In genomic region chr9:137162505-137163100, GRCh38 we compare ENCODE assay signal across 11 cellular contexts. TPM values are rescaled to one million over a fixed set of nuclear protein-coding genes. Genes with fewer than 3 reads are reported as not detected.
DNase-seq lines count a peak whose midpoint lies in the region; ATAC-seq and TF ChIP-seq lines count a peak whose summit lies in the region.
"Had no signal": no experiment of that assay in that cellular context is flagged by ENCODE, and none has a peak within 500 bp of the region (broad histone marks: within the 10 kb centered on the region; RNA-seq: fewer than 3 reads in every experiment).

No MANE protein-coding gene starts in this region.

- no peak overlapping the region for H3K9ac ChIP-seq in mammary epithelial cell (ENCODE audit: insufficient read depth, low read length)
- H3K9ac ChIP-seq: BLaER1 had no signal

- H3K79me2 ChIP-seq in mammary epithelial cell (ENCODE audit: insufficient read depth, low read length), result no peaks in the 10 kb centered on the region

- H3K27me3 ChIP-seq in mammary epithelial cell (ENCODE audit: insufficient read depth, low read length), result peaks cover 44% of the 10 kb centered on the region
- H3K27me3 ChIP-seq in tibial artery, result peaks cover 9 to 100% of the 10 kb centered on the region in 2 donors
- H3K27me3 ChIP-seq in HAP-1 (ENCODE audit: low read depth), result peaks cover 58% of the 10 kb centered on the region

- peak; percentile 52 for DNase-seq in NCI-H82 (lab: John Stamatoyannopoulos, UW)
- no peak for DNase-seq in NCI-H82 treated with DMSO at 0.1 percent for 48 hours (lab: John Stamatoyannopoulos, UW; ENCODE audit: unreplicated experiment)
- no peak for DNase-seq in mammary epithelial cell
- DNase-seq in left colon, result peak; percentile 53 to 73
- no peak for DNase-seq in tibial artery
- DNase-seq in HAP-1 (ENCODE audit: low spot score in 2 of 2), result no peak
- no peak for DNase-seq in cerebellar cortex (ENCODE audit: low spot score)
- DNase-seq: NCI-H1048 had no signal

- in situ Hi-C loops in mammary epithelial cell (cut with MboI; ENCODE audit: low sequenced_read_pairs in 2 of 2) (no loop called here), HAP-1 (cut with MboI; ENCODE audit: low sequenced_read_pairs) (no loop called here)

- dilution Hi-C loops in mammary epithelial cell (cut with HindIII; ENCODE audit: low sequenced_read_pairs), result no loop called here

- H3K36me3 ChIP-seq in mammary epithelial cell (ENCODE audit: insufficient read depth, low read length) (no peaks in the 10 kb centered on the region), tibial artery (no peaks in the 10 kb centered on the region), HAP-1 (replicated peaks) (no peaks in the 10 kb centered on the region)
- H3K36me3 ChIP-seq: neutrophil had no signal

- H3K4me1 ChIP-seq in mammary epithelial cell (ENCODE audit: insufficient read depth, low read length) (peaks cover 4% of the 10 kb centered on the region), tibial artery (peaks cover 0 to 43% (median 24%) of the 10 kb centered on the region in 4 donors), HAP-1 (no peaks in the 10 kb centered on the region)

- H4K20me1 ChIP-seq in mammary epithelial cell (ENCODE audit: insufficient read depth, low read length), result peaks cover 3% of the 10 kb centered on the region

- intact Hi-C loops in mammary epithelial cell (cut with micrococcal nuclease) (no loop called here), left colon (cut with DNase I, micrococcal nuclease) (no loop called here), tibial artery (cut with DNase I; ENCODE audit: low total_unique reads) (no loop called here)

- H3K9me3 ChIP-seq in mammary epithelial cell (replicated peaks; ENCODE audit: insufficient read depth, low read length) (no peaks in the 10 kb centered on the region), tibial artery (no peaks in the 10 kb centered on the region), HAP-1 (no peaks in the 10 kb centered on the region)
- H3K9me3 ChIP-seq: BLaER1, neutrophil had no signal

- H3K4me2 ChIP-seq in mammary epithelial cell (ENCODE audit: insufficient read depth, low read depth, low read length), result peak overlapping the region; percentile 64
- H3K4me2 ChIP-seq: BLaER1 had no signal

- BruUV-seq in mammary epithelial cell (replicated peaks; lab: Mats Ljungman, UMichigan), result no TSS peak

- H3K27ac ChIP-seq in mammary epithelial cell (ENCODE audit: insufficient read depth, low read depth, low read length), result no peak overlapping the region
- no peak overlapping the region for H3K27ac ChIP-seq in tibial artery
- H3K27ac ChIP-seq: BLaER1, neutrophil had no signal

- H2AFZ ChIP-seq in mammary epithelial cell (ENCODE audit: low read depth, low read length), result no peak overlapping the region

- H3K4me3 ChIP-seq in mammary epithelial cell (replicated peaks in 1 of 3; ENCODE audit: insufficient read depth in 1 of 3, low read depth in 2 of 3, low read length in 3 of 3), result no peak overlapping the region
- peak overlapping the region; percentile 4 to 39 for H3K4me3 ChIP-seq in tibial artery
- H3K4me3 ChIP-seq in HAP-1, result no peak overlapping the region
- H3K4me3 ChIP-seq: BLaER1 had no signal

- ATAC-seq in left colon, result peak; percentile 71
- no peak for ATAC-seq in HG02763 (IDR thresholded peaks at IDR 0.05; ENCODE audit: unreplicated experiment)

- WGBS in mammary epithelial cell (ENCODE audit: low coverage, missing lambda C conversion rate), result 4% methylated on average over 5 of the region's 52 CpGs

- CTCF ChIA-PET in mammary epithelial cell (lab: Charles Lee; ENCODE audit: low non-redundant PET), result interaction anchor here (0.6 kb wide), 1 partner anchor 372 kb away, joined by 6 read pairs; no protein-coding TSS in a partner anchor

- TF ChIP-seq CTCF in mammary epithelial cell (conservative IDR thresholded peaks at IDR 0.05 in 1 of 2, IDR thresholded peaks at IDR 0.05 in 1 of 2; ENCODE audit: extremely low read depth in 1 of 2, insufficient read depth in 1 of 2, low read depth in 1 of 2, low read length in 2 of 2) (peak in 1 of 2 donors; percentile 21), tibial artery (IDR thresholded peaks at IDR 0.05) (no peak)

RNA-seq across cellular contexts. Expression of gene LRRC26, which starts 7.2 kb away (rescaled TPM):
- total RNA-seq in mammary epithelial cell (under 1 TPM in 1 of 2 donors, not detected in 1; 0.17 TPM), left colon (10 to 100 TPM; 70.0 to 95.7 TPM)
- not detected for polyA plus RNA-seq in mammary epithelial cell
- polyA minus RNA-seq in mammary epithelial cell, result not detected

RNA-seq across cellular contexts. Expression of gene TMEM210, which starts 9.3 kb away (rescaled TPM):
- not detected for total RNA-seq in mammary epithelial cell
- not detected for polyA plus RNA-seq in mammary epithelial cell
- polyA minus RNA-seq in mammary epithelial cell, result not detected
- total RNA-seq in left colon, result under 1 TPM; 0.67 to 0.70 TPM

RNA-seq across cellular contexts. Expression of gene GRIN1, which starts 23.6 kb away (rescaled TPM):
- under 1 TPM in 1 of 2 donors, not detected in 1; under 0.01 TPM for total RNA-seq in mammary epithelial cell
- 0.02 TPM for polyA plus RNA-seq in mammary epithelial cell
- polyA minus RNA-seq in mammary epithelial cell, result not detected
- total RNA-seq in left colon, result under 1 TPM; 0.46 to 0.47 TPM

RNA-seq across cellular contexts. Expression of gene ANAPC2, which starts 25.8 kb away (rescaled TPM):
- total RNA-seq in mammary epithelial cell (10 to 100 TPM; 15.5 to 45.3 TPM), left colon (10 to 100 TPM; 50.6 to 64.1 TPM)
- 16.7 TPM for polyA plus RNA-seq in mammary epithelial cell
- polyA minus RNA-seq in mammary epithelial cell, result 8.6 TPM

RNA-seq across cellular contexts. Expression of gene SSNA1, which starts 25.9 kb away (rescaled TPM):
- 10 to 100 TPM; 36.2 to 70.2 TPM for total RNA-seq in mammary epithelial cell
- 88.5 TPM for polyA plus RNA-seq in mammary epithelial cell
- polyA minus RNA-seq in mammary epithelial cell, result 35.8 TPM
- 10 to 100 TPM; 56.7 to 68.8 TPM for total RNA-seq in left colon

Comparison
In these comparisons a context has a peak if more than half of its experiments do, and no peak if none do; other contexts are left out.
1. DNase-seq: peak in NCI-H82 (single experiment) and left colon (2 of 2); none in NCI-H82 treated with DMSO at 0.1 percent for 48 hours (single experiment), mammary epithelial cell (single experiment), tibial artery (0 of 2), HAP-1 (0 of 2) and cerebellar cortex (single experiment).
2. H3K4me3 ChIP-seq: peak in tibial artery (2 of 2); none in mammary epithelial cell (0 of 3) and HAP-1 (single experiment).
3. RNA of gene LRRC26, which starts 7.2 kb away (total RNA-seq): 70.0 to 95.7 TPM in left colon; 0.17 TPM in mammary epithelial cell; every median in the first group is over 10 times any median in the second.